19 cellular contexts compared by ENCODE assay signal in genomic region chr2:97844311-97844859, GRCh38.
A peak's percentile ranks its signal among the peaks of the same experiment; 100 is the strongest.
DNase-seq lines count a peak whose midpoint lies in the region; ATAC-seq and TF ChIP-seq lines count a peak whose summit lies in the region.
"Had no signal": no experiment of that assay in that cellular context is flagged by ENCODE, and none has a peak within 500 bp of the region (broad histone marks: within the 10 kb centered on the region; RNA-seq: fewer than 3 reads in every experiment).

No MANE protein-coding gene starts in this region.

- no peak for TF ChIP-seq CTCF in fibroblast of pulmonary artery (IDR thresholded peaks at IDR 0.05; ENCODE audit: low read length, missing control alignments)
- no peak for TF ChIP-seq CTCF in type B pancreatic cell (conservative IDR thresholded peaks at IDR 0.05)

- no peak for ATAC-seq in HG02759 (IDR thresholded peaks at IDR 0.05; ENCODE audit: unreplicated experiment)
- ATAC-seq in natural killer cell treated with Interleukin-12 subunit alpha and Interleukin-12 subunit beta and Interleukin-15 and Interleukin-18, amount 100 ng/mL, for 72 hours: no peak

- no peak overlapping the region for H3K4me3 ChIP-seq in fibroblast of pulmonary artery (replicated peaks; ENCODE audit: low read depth, low read length)
- H3K4me3 ChIP-seq: ovary, upper lobe of left lung had no signal

- H3K4me3 Mint-ChIP-seq in type B pancreatic cell: no peak overlapping the region
- no peak overlapping the region for H3K4me3 Mint-ChIP-seq in natural killer cell treated with Interleukin-12 subunit alpha and Interleukin-12 subunit beta and Interleukin-15 and Interleukin-18, amount 100 ng/mL, for 72 hours
- H3K4me3 Mint-ChIP-seq: CD4-positive, alpha-beta memory T cell; central memory CD8-positive, alpha-beta T cell; IgD-negative memory B cell; naive B cell; stimulated activated naive CD8-positive, alpha-beta T cell treated with anti-CD3 and anti-CD28 coated beads, Interleukin-15, Interleukin-2, amounts not matched to agents 100 ng/mL and 50 ng/mL, for 24 hours had no signal

- H3K36me3 Mint-ChIP-seq in type B pancreatic cell: peaks cover 15% of the 10 kb centered on the region
- H3K36me3 Mint-ChIP-seq in natural killer cell treated with Interleukin-12 subunit alpha and Interleukin-12 subunit beta and Interleukin-15 and Interleukin-18, amount 100 ng/mL, for 72 hours: no peaks in the 10 kb centered on the region

- DNase-seq in DMS 273 (lab: John Stamatoyannopoulos, UW; ENCODE audit: unreplicated experiment) (peak; percentile 78), LHCN-M2 (ENCODE audit: low read depth) (peak; percentile 9), NCI-H524 treated with DMSO at 0.1 percent for 48 hours (lab: John Stamatoyannopoulos, UW) (peak; percentile 60), fibroblast of pulmonary artery (ENCODE audit: low read depth) (peak; percentile 3), type B pancreatic cell (ENCODE audit: extremely low spot score, unreplicated experiment) (no peak)
- no peak for DNase-seq in effector CD4-positive, alpha-beta T cell
- DNase-seq in natural killer cell treated with Interleukin-12 subunit alpha and Interleukin-12 subunit beta and Interleukin-15 and Interleukin-18, amount 100 ng/mL, for 72 hours (ENCODE audit: low spot score): no peak
- DNase-seq: activated CD4-positive, CD25-positive, alpha-beta regulatory T cell; CD4-positive, alpha-beta memory T cell; MV-4-11; naive B cell; ovary; Right ventricle myocardium superior; stimulated activated CD4-positive, alpha-beta T cell treated with anti-CD3 and anti-CD28 coated beads, Interleukin-2, amount 100 ng/mL, for 24 hours; upper lobe of left lung had no signal

- H3K4me1 Mint-ChIP-seq in type B pancreatic cell (ENCODE audit: unreplicated experiment): no peaks in the 10 kb centered on the region
- H3K4me1 Mint-ChIP-seq in natural killer cell treated with Interleukin-12 subunit alpha and Interleukin-12 subunit beta and Interleukin-15 and Interleukin-18, amount 100 ng/mL, for 72 hours (ENCODE audit: low read depth in 2 of 2): peaks cover 30 to 32% of the 10 kb centered on the region in 2 donors

- H3K27me3 Mint-ChIP-seq in type B pancreatic cell: no peaks in the 10 kb centered on the region
- H3K27me3 Mint-ChIP-seq in natural killer cell treated with Interleukin-12 subunit alpha and Interleukin-12 subunit beta and Interleukin-15 and Interleukin-18, amount 100 ng/mL, for 72 hours: no peaks in the 10 kb centered on the region
- H3K27me3 Mint-ChIP-seq: CD4-positive, alpha-beta memory T cell; central memory CD8-positive, alpha-beta T cell; IgD-negative memory B cell; naive B cell; stimulated activated naive CD8-positive, alpha-beta T cell treated with anti-CD3 and anti-CD28 coated beads, Interleukin-15, Interleukin-2, amounts not matched to agents 100 ng/mL and 50 ng/mL, for 24 hours had no signal

- no peak overlapping the region for H3K27ac Mint-ChIP-seq in type B pancreatic cell
- no peak overlapping the region for H3K27ac Mint-ChIP-seq in natural killer cell treated with Interleukin-12 subunit alpha and Interleukin-12 subunit beta and Interleukin-15 and Interleukin-18, amount 100 ng/mL, for 72 hours
- H3K27ac Mint-ChIP-seq: CD4-positive, alpha-beta memory T cell; IgD-negative memory B cell; stimulated activated naive CD8-positive, alpha-beta T cell treated with anti-CD3 and anti-CD28 coated beads, Interleukin-15, Interleukin-2, amounts not matched to agents 100 ng/mL and 50 ng/mL, for 24 hours had no signal

- no peaks in the 10 kb centered on the region for H3K9me3 Mint-ChIP-seq in type B pancreatic cell
- H3K9me3 Mint-ChIP-seq in natural killer cell treated with Interleukin-12 subunit alpha and Interleukin-12 subunit beta and Interleukin-15 and Interleukin-18, amount 100 ng/mL, for 72 hours: no peaks in the 10 kb centered on the region
- H3K9me3 Mint-ChIP-seq: CD4-positive, alpha-beta memory T cell; central memory CD8-positive, alpha-beta T cell; naive B cell; stimulated activated naive CD8-positive, alpha-beta T cell treated with anti-CD3 and anti-CD28 coated beads, Interleukin-15, Interleukin-2, amounts not matched to agents 100 ng/mL and 50 ng/mL, for 24 hours had no signal

Comparison
In these comparisons a context has a peak if more than half of its experiments do, and no peak if none do; other contexts are left out.
1. DNase-seq: peak in DMS 273 (single experiment), LHCN-M2 (single experiment), NCI-H524 treated with DMSO at 0.1 percent for 48 hours (single experiment) and fibroblast of pulmonary artery (single experiment); none in effector CD4-positive, alpha-beta T cell (single experiment), type B pancreatic cell (single experiment) and natural killer cell treated with Interleukin-12 subunit alpha and Interleukin-12 subunit beta and Interleukin-15 and Interleukin-18, amount 100 ng/mL, for 72 hours (single experiment).